ENCODE assay signal across 1 cellular context in the genomic region with DNA sequence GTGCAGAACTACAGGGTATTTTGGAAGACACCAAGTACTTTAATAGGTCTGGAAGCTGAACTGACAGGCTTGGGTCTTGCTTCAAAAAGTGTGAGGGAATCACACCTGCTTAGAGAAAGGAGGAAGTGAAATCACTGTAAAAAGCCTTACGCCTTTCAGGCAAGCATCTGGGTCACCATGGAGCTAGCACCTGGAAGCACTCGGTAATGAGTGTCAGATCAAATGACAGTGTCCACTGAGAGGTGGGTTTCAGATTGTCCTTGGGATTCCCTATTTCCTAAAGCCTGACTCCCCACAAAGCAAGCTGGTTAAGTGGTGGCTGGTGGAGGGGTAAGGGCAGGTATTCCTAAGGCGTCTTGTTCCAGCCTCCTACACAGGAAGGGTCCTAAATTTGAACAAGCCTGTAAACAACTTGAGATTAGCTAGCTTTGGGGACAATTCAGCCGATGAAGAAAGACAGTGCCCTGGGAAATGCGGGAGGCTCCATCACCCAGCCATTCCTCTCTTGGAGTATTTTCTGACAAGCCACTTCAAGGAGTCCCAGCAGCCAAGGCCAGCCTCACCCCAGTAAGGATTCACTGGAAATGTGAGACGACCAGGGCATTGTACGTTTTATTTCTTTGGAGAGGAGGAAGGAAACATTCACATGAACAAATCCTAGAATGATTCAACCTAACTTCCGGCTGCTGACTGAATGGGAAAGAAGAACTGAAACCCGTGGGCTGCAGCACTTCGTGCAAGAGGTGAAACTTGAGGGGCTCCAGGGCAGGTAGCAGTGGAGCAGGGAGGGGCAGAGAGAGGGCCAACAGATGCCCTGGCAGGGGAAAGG.
A peak's percentile ranks its signal among the peaks of the same experiment; 100 is the strongest.
TF ChIP-seq lines count a peak whose summit lies in the region.

No MANE protein-coding gene starts in this region.

TF ChIP-seq in GM12878, 131 proteins besides CTCF, POLR2A, EP300 and RAD21 (continued from another document and continues in another):
- no peak for TF ChIP-seq IRF3 (IDR thresholded peaks at IDR 0.05)
- TF ChIP-seq PAX8 (IDR thresholded peaks at IDR 0.05): no peak
- peak; percentile 91 for TF ChIP-seq BMI1 (IDR thresholded peaks at IDR 0.05; ENCODE audit: borderline replicate concordance)
- no peak for TF ChIP-seq USF1 (IDR thresholded peaks at IDR 0.05; ENCODE audit: borderline replicate concordance, extremely low read length, insufficient read depth, low read depth, low read length)
- peak; percentile 99 for TF ChIP-seq PAX5 (IDR thresholded peaks at IDR 0.05; ENCODE audit: borderline replicate concordance, low read depth, low read length)
- TF ChIP-seq POLR2AphosphoS5 (IDR thresholded peaks at IDR 0.05; ENCODE audit: low read length): no peak
- TF ChIP-seq RELA (IDR thresholded peaks at IDR 0.05; ENCODE audit: borderline replicate concordance, partially characterized antibody): no peak
- no peak for TF ChIP-seq ZNF592 (IDR thresholded peaks at IDR 0.05)
- TF ChIP-seq CREB1 (IDR thresholded peaks at IDR 0.05; ENCODE audit: low read depth): peak; percentile 66; the same call in 1 of the 2 replicates
- no peak for TF ChIP-seq RFX5 (IDR thresholded peaks at IDR 0.05; ENCODE audit: low read depth, low read length)
- TF ChIP-seq ZNF687 (IDR thresholded peaks at IDR 0.05): no peak
- TF ChIP-seq HDGF (IDR thresholded peaks at IDR 0.05): no peak
- no peak for TF ChIP-seq NRF1 (conservative IDR thresholded peaks at IDR 0.05; ENCODE audit: low read depth, low read length)
- peak; percentile 100 for TF ChIP-seq IRF4 (IDR thresholded peaks at IDR 0.05; ENCODE audit: low read depth, low read length)
- TF ChIP-seq, protein P1, sequence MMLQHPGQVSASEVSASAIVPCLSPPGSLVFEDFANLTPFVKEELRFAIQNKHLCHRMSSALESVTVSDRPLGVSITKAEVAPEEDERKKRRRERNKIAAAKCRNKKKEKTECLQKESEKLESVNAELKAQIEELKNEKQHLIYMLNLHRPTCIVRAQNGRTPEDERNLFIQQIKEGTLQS (IDR thresholded peaks at IDR 0.05; ENCODE audit: borderline replicate concordance, extremely low read depth, low read depth, low read length): no peak
- peak; percentile 94 for TF ChIP-seq TBL1XR1 (IDR thresholded peaks at IDR 0.05; ENCODE audit: low read depth, low read length)
- no peak; the same call in 1 of the 2 replicates for TF ChIP-seq ZBTB40 (IDR thresholded peaks at IDR 0.05; ENCODE audit: borderline replicate concordance)
- TF ChIP-seq TCF12 (IDR thresholded peaks at IDR 0.05; ENCODE audit: low read depth, low read length): peak; percentile 100
- peak; percentile 100 for TF ChIP-seq BCL11A (IDR thresholded peaks at IDR 0.05; ENCODE audit: low read depth, low read length)
- no peak for TF ChIP-seq ESRRA (IDR thresholded peaks at IDR 0.05; ENCODE audit: low read length)
- TF ChIP-seq SREBF2 (IDR thresholded peaks at IDR 0.05; ENCODE audit: low read length): no peak
- no peak for TF ChIP-seq KDM1A (IDR thresholded peaks at IDR 0.05; ENCODE audit: borderline replicate concordance)
- TF ChIP-seq KAT2A (conservative IDR thresholded peaks at IDR 0.05; ENCODE audit: control insufficient read depth, low read depth, low read length): no peak
- TF ChIP-seq EGR1 (IDR thresholded peaks at IDR 0.05; ENCODE audit: borderline replicate concordance in 1 of 2, low read depth in 2 of 2, low read length in 2 of 2): peak in 1 of 2 experiments; percentile 97; a peak in 2 of 3 replicates
- no peak for TF ChIP-seq KLF5 (IDR thresholded peaks at IDR 0.05; ENCODE audit: partially characterized antibody)
- TF ChIP-seq ATF7 (IDR thresholded peaks at IDR 0.05; ENCODE audit: low read depth): peak; percentile 65
- TF ChIP-seq SMARCA5 (IDR thresholded peaks at IDR 0.05): peak; percentile 99
- TF ChIP-seq EZH2 (IDR thresholded peaks at IDR 0.05; ENCODE audit: borderline replicate concordance, control insufficient read depth, low read depth, low read length): no peak
- TF ChIP-seq WRNIP1 (IDR thresholded peaks at IDR 0.05; ENCODE audit: borderline replicate concordance, low read depth, low read length): peak; percentile 84; the same call in 1 of the 2 replicates
- no peak for TF ChIP-seq BRCA1 (IDR thresholded peaks at IDR 0.05; ENCODE audit: low read depth, low read length)
- no peak for TF ChIP-seq MYB (IDR thresholded peaks at IDR 0.05; ENCODE audit: borderline replicate concordance, low read depth, low read length)
- TF ChIP-seq, protein P2, sequence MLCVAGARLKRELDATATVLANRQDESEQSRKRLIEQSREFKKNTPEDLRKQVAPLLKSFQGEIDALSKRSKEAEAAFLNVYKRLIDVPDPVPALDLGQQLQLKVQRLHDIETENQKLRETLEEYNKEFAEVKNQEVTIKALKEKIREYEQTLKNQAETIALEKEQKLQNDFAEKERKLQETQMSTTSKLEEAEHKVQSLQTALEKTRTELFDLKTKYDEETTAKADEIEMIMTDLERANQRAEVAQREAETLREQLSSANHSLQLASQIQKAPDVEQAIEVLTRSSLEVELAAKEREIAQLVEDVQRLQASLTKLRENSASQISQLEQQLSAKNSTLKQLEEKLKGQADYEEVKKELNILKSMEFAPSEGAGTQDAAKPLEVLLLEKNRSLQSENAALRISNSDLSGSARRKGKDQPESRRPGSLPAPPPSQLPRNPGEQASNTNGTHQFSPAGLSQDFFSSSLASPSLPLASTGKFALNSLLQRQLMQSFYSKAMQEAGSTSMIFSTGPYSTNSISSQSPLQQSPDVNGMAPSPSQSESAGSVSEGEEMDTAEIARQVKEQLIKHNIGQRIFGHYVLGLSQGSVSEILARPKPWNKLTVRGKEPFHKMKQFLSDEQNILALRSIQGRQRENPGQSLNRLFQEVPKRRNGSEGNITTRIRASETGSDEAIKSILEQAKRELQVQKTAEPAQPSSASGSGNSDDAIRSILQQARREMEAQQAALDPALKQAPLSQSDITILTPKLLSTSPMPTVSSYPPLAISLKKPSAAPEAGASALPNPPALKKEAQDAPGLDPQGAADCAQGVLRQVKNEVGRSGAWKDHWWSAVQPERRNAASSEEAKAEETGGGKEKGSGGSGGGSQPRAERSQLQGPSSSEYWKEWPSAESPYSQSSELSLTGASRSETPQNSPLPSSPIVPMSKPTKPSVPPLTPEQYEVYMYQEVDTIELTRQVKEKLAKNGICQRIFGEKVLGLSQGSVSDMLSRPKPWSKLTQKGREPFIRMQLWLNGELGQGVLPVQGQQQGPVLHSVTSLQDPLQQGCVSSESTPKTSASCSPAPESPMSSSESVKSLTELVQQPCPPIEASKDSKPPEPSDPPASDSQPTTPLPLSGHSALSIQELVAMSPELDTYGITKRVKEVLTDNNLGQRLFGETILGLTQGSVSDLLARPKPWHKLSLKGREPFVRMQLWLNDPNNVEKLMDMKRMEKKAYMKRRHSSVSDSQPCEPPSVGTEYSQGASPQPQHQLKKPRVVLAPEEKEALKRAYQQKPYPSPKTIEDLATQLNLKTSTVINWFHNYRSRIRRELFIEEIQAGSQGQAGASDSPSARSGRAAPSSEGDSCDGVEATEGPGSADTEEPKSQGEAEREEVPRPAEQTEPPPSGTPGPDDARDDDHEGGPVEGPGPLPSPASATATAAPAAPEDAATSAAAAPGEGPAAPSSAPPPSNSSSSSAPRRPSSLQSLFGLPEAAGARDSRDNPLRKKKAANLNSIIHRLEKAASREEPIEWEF (IDR thresholded peaks at IDR 0.05; ENCODE audit: insufficient replicate concordance, low read depth, low read length): peak; percentile 55
- TF ChIP-seq FOXK2 (IDR thresholded peaks at IDR 0.05): no peak
- no peak for TF ChIP-seq HDAC2 (IDR thresholded peaks at IDR 0.05)
